In genomic region chr22:28112548-28113043, GRCh38 we compare ENCODE assay signal across 8 cellular contexts.
DNase-seq lines count a peak whose midpoint lies in the region; FAIRE-seq and TF ChIP-seq lines count a peak whose summit lies in the region.

No MANE protein-coding gene starts in this region.

- H3K4me3 ChIP-seq in cardiac muscle cell (no peak overlapping the region), small intestine (ENCODE audit: low read depth in 1 of 2, low read length in 2 of 2) (no peak overlapping the region)

- H3K27ac ChIP-seq in 22Rv1 (no peak overlapping the region), cardiac muscle cell (peak overlapping the region; percentile 71), small intestine (ENCODE audit: low read depth in 1 of 2, low read length in 1 of 2) (no peak overlapping the region)

- peaks cover 15% of the 10 kb centered on the region for H3K4me1 ChIP-seq in cardiac muscle cell (ENCODE audit: low read depth)
- no peaks in the 10 kb centered on the region for H3K4me1 ChIP-seq in small intestine (ENCODE audit: control insufficient read depth in 2 of 2, insufficient read depth in 1 of 2, low read depth in 1 of 2, low read length in 1 of 2)

- 43 to 54% (median 51%) methylated on average over 9 of the region's 9 CpGs for WGBS in small intestine, 3 donors

- no peak for FAIRE-seq in small intestine (lab: Jason Lieb, UNC)

- peak; percentile 58 for DNase-seq in HCEC 1CT
- DNase-seq in SKM-1 treated with dmso at 0.1 percent for 144 hours (lab: John Stamatoyannopoulos, UW; ENCODE audit: unreplicated experiment): peak; percentile 36
- peak; percentile 68 to 72 for DNase-seq in cardiac muscle cell (ENCODE audit: low read depth in 1 of 2, low spot score in 1 of 2)
- peak; percentile 38 for DNase-seq in small intestine
- no peak for DNase-seq in cortex of kidney (lab: John Stamatoyannopoulos, UW)
- DNase-seq in GM19238 (ENCODE audit: insufficient read length, low spot score): no peak
- DNase-seq in KG1 (lab: John Stamatoyannopoulos, UW): no peak

- H3K9me3 ChIP-seq in cardiac muscle cell (ENCODE audit: low read depth) (no peaks in the 10 kb centered on the region), small intestine (ENCODE audit: control insufficient read depth, low read depth) (no peaks in the 10 kb centered on the region)

- no peaks in the 10 kb centered on the region for H3K36me3 ChIP-seq in cardiac muscle cell
- no peaks in the 10 kb centered on the region for H3K36me3 ChIP-seq in small intestine (ENCODE audit: control insufficient read depth in 2 of 2, insufficient read depth in 2 of 2, low read length in 2 of 2)

- peak; percentile 66 for TF ChIP-seq CTCF in 22Rv1 (IDR thresholded peaks at IDR 0.05)
- peak; percentile 60 for TF ChIP-seq CTCF in cardiac muscle cell (IDR thresholded peaks at IDR 0.05; ENCODE audit: low read depth, low read length)

- H3K27me3 ChIP-seq in cardiac muscle cell: no peaks in the 10 kb centered on the region
- H3K27me3 ChIP-seq in small intestine (ENCODE audit: control insufficient read depth in 2 of 2, insufficient read depth in 2 of 2, low read length in 2 of 2): no peaks in the 10 kb centered on the region

Comparison
In these comparisons a context has a peak if more than half of its experiments do, and no peak if none do; other contexts are left out.
1. DNase-seq: peak in HCEC 1CT (single experiment), SKM-1 treated with dmso at 0.1 percent for 144 hours (single experiment), cardiac muscle cell (2 of 2) and small intestine (single experiment); none in cortex of kidney (single experiment), GM19238 (single experiment) and KG1 (single experiment).